In genomic region chr17:78040561-78041400, GRCh38 we compare ENCODE assay signal across 8 cellular contexts.
DNase-seq lines count a peak whose midpoint lies in the region; ATAC-seq and TF ChIP-seq lines count a peak whose summit lies in the region.

No MANE protein-coding gene starts in this region.

- H2BK5ac ChIP-seq in IMR-90 (ENCODE audit: low read depth, low read length, poor library complexity, severe bottlenecking): peak overlapping the region; percentile 93

- H3K27me3 ChIP-seq in IMR-90 (ENCODE audit: control insufficient read depth, insufficient read depth, low read length): no peaks in the 10 kb centered on the region
- no peaks in the 10 kb centered on the region for H3K27me3 ChIP-seq in heart right ventricle

- H2AK5ac ChIP-seq in IMR-90 (ENCODE audit: low read depth, low read length): peak overlapping the region; percentile 60; the same call in 1 of the 2 replicates

- dilution Hi-C loops in IMR-90 (cut with HindIII; ENCODE audit: low sequenced_read_pairs, unreplicated experiment): no loop called here

- POLR2A ChIA-PET in IMR-90 (lab: Charles Lee; ENCODE audit: unreplicated experiment): interaction anchor here (0.5 to 1.2 kb wide), 4 partner anchors 12 to 506 kb away, joined by 3 to 5 read pairs (median 4); partner anchors contain the start of gene TNRC6C

- peaks cover 6 to 38% of the 10 kb centered on the region in 2 experiments; a peak in 3 of 4 replicates for H3K79me1 ChIP-seq in IMR-90 (ENCODE audit: low read depth in 1 of 2, low read length in 2 of 2)

- CTCF ChIA-PET in IMR-90 (lab: Yijun Ruan, JAX): interaction anchor here (0.8 to 2.1 kb wide), 4 partner anchors 21 to 45 kb away, joined by 3 to 9 read pairs (median 4); no protein-coding TSS in a partner anchor

- ATAC-seq in IMR-90 (ENCODE audit: low read depth): peak; percentile 86
- ATAC-seq in heart right ventricle: peak; percentile 79 to 91 (median 84)
- ATAC-seq in sciatic nerve: peak; percentile 83

- peak overlapping the region; percentile 98 for H3K4ac ChIP-seq in IMR-90 (ENCODE audit: low read depth, low read length)

- H3K4me3 ChIP-seq in IMR-90 (ENCODE audit: insufficient read depth, low read depth, low read length) (peak overlapping the region; percentile 79), heart right ventricle (peak overlapping the region in 9 of 10 donors; percentile 36 to 71 (median 58))

- TF ChIP-seq CTCF in IMR-90 (conservative IDR thresholded peaks at IDR 0.05; ENCODE audit: low read depth, low read length): peak; percentile 1; the same call in 1 of the 2 replicates
- TF ChIP-seq CTCF in heart right ventricle (IDR thresholded peaks at IDR 0.05): peak in 4 of 9 donors; percentile 16 to 23 (median 20)

- in situ Hi-C loops in IMR-90 (cut with MboI; ENCODE audit: low sequenced_read_pairs): no loop called here

- no peak for TF ChIP-seq RAD21 in IMR-90 (IDR thresholded peaks at IDR 0.05; ENCODE audit: low read length)

- no peak for TF ChIP-seq POLR2A in IMR-90 (IDR thresholded peaks at IDR 0.05; ENCODE audit: low read depth, low read length)

- DNase-seq in CD1c-positive myeloid dendritic cell (ENCODE audit: extremely low spot score): peak; percentile 45
- DNase-seq in IMR-90: peak; percentile 43
- peak; percentile 59 to 86 for DNase-seq in SHP77 (lab: John Stamatoyannopoulos, UW)
- peak; percentile 53 for DNase-seq in amniotic epithelial cell (ENCODE audit: low read depth)
- DNase-seq in heart right ventricle: peak; percentile 54 to 59
- peak; percentile 68 for DNase-seq in sciatic nerve (ENCODE audit: low spot score)
- DNase-seq in glomerular visceral epithelial cell (ENCODE audit: extremely low spot score): no peak
- no peak for DNase-seq in SK-N-DZ (ENCODE audit: low spot score)

- peak overlapping the region; percentile 98 for H3K4me2 ChIP-seq in IMR-90 (ENCODE audit: low read depth, low read length)

- no TSS peak for BruUV-seq in IMR-90 (replicated peaks; lab: Mats Ljungman, UMichigan)

- peak overlapping the region; percentile 91 for H3K56ac ChIP-seq in IMR-90 (ENCODE audit: extremely low read depth, insufficient read depth, low read length)

- H4K8ac ChIP-seq in IMR-90 (ENCODE audit: low read depth in 2 of 2, low read length in 2 of 2): peak overlapping the region; percentile 96 to 99

- H3K27ac ChIP-seq in IMR-90 (ENCODE audit: insufficient read depth, low read length): peak overlapping the region; percentile 97
- H3K27ac ChIP-seq in heart right ventricle: peak overlapping the region; percentile 38 to 96 (median 92)

- peaks cover 7% of the 10 kb centered on the region; the same call in 1 of the 2 replicates for H3K36me3 ChIP-seq in IMR-90 (ENCODE audit: control insufficient read depth, insufficient read depth, low read length)
- peaks cover 0 to 31% (median 6%) of the 10 kb centered on the region in 9 donors for H3K36me3 ChIP-seq in heart right ventricle

- peak overlapping the region; percentile 98 for H4K5ac ChIP-seq in IMR-90 (ENCODE audit: low read depth, low read length)

- H4K91ac ChIP-seq in IMR-90 (ENCODE audit: insufficient read depth, low read depth, low read length): peak overlapping the region; percentile 96

- H2BK120ac ChIP-seq in IMR-90 (ENCODE audit: low read depth, low read length): peak overlapping the region; percentile 97

- H3K23ac ChIP-seq in IMR-90 (ENCODE audit: low read depth, low read length): peak overlapping the region; percentile 99

- peak overlapping the region; percentile 97 for H2AFZ ChIP-seq in IMR-90 (replicated peaks; ENCODE audit: low read length, poor library complexity)

- no peaks in the 10 kb centered on the region for H3K4me1 ChIP-seq in IMR-90 (ENCODE audit: control insufficient read depth, insufficient read depth, low read length)
- peaks cover 3 to 44% (median 19%) of the 10 kb centered on the region in 9 donors for H3K4me1 ChIP-seq in heart right ventricle

- H2BK20ac ChIP-seq in IMR-90 (ENCODE audit: low read depth, low read length): peak overlapping the region; percentile 86

- peak overlapping the region; percentile 86 for H3K9ac ChIP-seq in IMR-90 (ENCODE audit: low read depth, low read length)

- H2BK15ac ChIP-seq in IMR-90 (ENCODE audit: low read depth, low read length): peak overlapping the region; percentile 98; the same call in 2 of the 3 replicates

- H3K9me1 ChIP-seq in IMR-90 (ENCODE audit: insufficient read depth, low read length): peaks cover 9% of the 10 kb centered on the region

- peak overlapping the region; percentile 98 for H3K18ac ChIP-seq in IMR-90 (ENCODE audit: low read depth, low read length)

- H3K14ac ChIP-seq in IMR-90 (replicated peaks; ENCODE audit: low read depth, low read length): peak overlapping the region; percentile 97

- intact Hi-C loops in IMR-90 (cut with micrococcal nuclease) (no loop called here), heart right ventricle (cut with DNase I) (no loop called here), sciatic nerve (cut with DNase I) (no loop called here)

- peak overlapping the region; percentile 75 for H2AK9ac ChIP-seq in IMR-90 (replicated peaks; ENCODE audit: low read depth, low read length, poor library complexity)

- whole genome bisulfite sequencing in IMR-90 (ENCODE audit: extremely low coverage in 2 of 2, insufficient read length in 1 of 2), 2 experiments: 2% methylated on average over 29 of the region's 44 CpGs; no CpG with 5 or more reads in 1 of the 2 experiments
- 28 to 29% methylated on average over 44 of the region's 44 CpGs for WGBS in heart right ventricle, 2 donors

- H3K9me3 ChIP-seq in IMR-90 (ENCODE audit: control insufficient read depth, insufficient read depth, low read length) (no peaks in the 10 kb centered on the region), heart right ventricle (no peaks in the 10 kb centered on the region)

- no peaks in the 10 kb centered on the region for H4K20me1 ChIP-seq in IMR-90 (ENCODE audit: insufficient read depth, low read length)

TF ChIP-seq in IMR-90, 13 proteins besides CTCF, POLR2A, EP300 and RAD21:
- TF ChIP-seq NFE2L2 (IDR thresholded peaks at IDR 0.05; ENCODE audit: low read depth, low read length) (no peak), ELK1 (IDR thresholded peaks at IDR 0.05; ENCODE audit: borderline replicate concordance, low read depth, low read length) (no peak), BHLHE40 (IDR thresholded peaks at IDR 0.05; ENCODE audit: low read depth, low read length) (no peak; the same call in 1 of the 2 replicates), MXI1 (IDR thresholded peaks at IDR 0.05; ENCODE audit: borderline replicate concordance, low read depth, low read length) (no peak), CHD1 (IDR thresholded peaks at IDR 0.05; ENCODE audit: low read depth, low read length) (no peak), MAFK (IDR thresholded peaks at IDR 0.05; ENCODE audit: low read depth, low read length) (no peak), CEBPB (IDR thresholded peaks at IDR 0.05; ENCODE audit: low read depth, low read length) (no peak), MAZ (IDR thresholded peaks at IDR 0.05; ENCODE audit: borderline replicate concordance, low read depth, low read length) (no peak), RCOR1 (IDR thresholded peaks at IDR 0.05; ENCODE audit: insufficient replicate concordance, low read length) (no peak), FOS (IDR thresholded peaks at IDR 0.05; ENCODE audit: low read depth, low read length) (no peak), SMC3 (IDR thresholded peaks at IDR 0.05; ENCODE audit: low read depth, low read length) (no peak), RFX5 (IDR thresholded peaks at IDR 0.05; ENCODE audit: low read depth, low read length) (no peak), USF2 (IDR thresholded peaks at IDR 0.05; ENCODE audit: low read depth, low read length) (no peak)
TF ChIP-seq in IMR-90: peak in this region for 0.

Comparison
In these comparisons a context has a peak if more than half of its experiments do, and no peak if none do; other contexts are left out.
1. DNase-seq: peak in CD1c-positive myeloid dendritic cell (single experiment), IMR-90 (single experiment), SHP77 (2 of 2), amniotic epithelial cell (single experiment), heart right ventricle (2 of 2) and sciatic nerve (single experiment); none in glomerular visceral epithelial cell (single experiment) and SK-N-DZ (single experiment).
2. Peak in every context shown above with its lines, with median percentiles within 50 percentile points of each other: ATAC-seq.